In genomic region chr6:28956331-28956730, GRCh38 we compare ENCODE assay signal across 25 cellular contexts.
"Had no signal": no experiment of that assay in that cellular context is flagged by ENCODE, and none has a peak within 500 bp of the region (broad histone marks: within the 10 kb centered on the region; RNA-seq: fewer than 3 reads in every experiment).

No MANE protein-coding gene starts in this region.

- H3K27ac Mint-ChIP-seq: effector memory CD8-positive, alpha-beta T cell; natural killer cell treated with Interleukin-12 subunit alpha and Interleukin-12 subunit beta and Interleukin-15 and Interleukin-18, amount 100 ng/mL, for 72 hours; stimulated activated memory B cell treated with anti-CD40 and anti-IgM and Interleukin-4, amounts not matched to agents 10 μg/mL and 1 μg/mL and 100 μg/mL, for 72 hours had no signal

- H3K27ac ChIP-seq: esophagus squamous epithelium, heart right ventricle, left lung, psoas muscle, skin epidermis, spleen, testis, tibial artery, upper lobe of left lung, uterus had no signal

- H3K4me3 ChIP-seq: esophagus squamous epithelium, heart right ventricle, left lung, psoas muscle, skin epidermis, spleen, testis, tibial artery, upper lobe of left lung, uterus had no signal

- H3K4me1 ChIP-seq: psoas muscle, testis, uterus had no signal

- DNase-seq: cortex of kidney; effector memory CD8-positive, alpha-beta T cell; erythroblast; esophagus squamous epithelium; foreskin melanocyte; glutamatergic neuron; heart right ventricle; hippocampal formation; left cardiac atrium; left lung; mammary epithelial cell; nucleus accumbens; psoas muscle; right cardiac atrium; spleen; stimulated activated CD4-positive, alpha-beta T cell treated with anti-CD3 and anti-CD28 coated beads, Interleukin-4, amount 100 ng/mL, for 4 hours; stimulated activated naive CD8-positive, alpha-beta T cell treated with anti-CD3 and anti-CD28 coated beads, Interleukin-15, Interleukin-2, amounts not matched to agents 100 U/mL and 50 U/mL, for 24 hours; substantia nigra; testis; tibial artery; upper lobe of left lung; uterus had no signal

- ATAC-seq: effector memory CD8-positive, alpha-beta T cell; heart right ventricle; left cardiac atrium; left lung; natural killer cell treated with Interleukin-12 subunit alpha and Interleukin-12 subunit beta and Interleukin-15 and Interleukin-18, amount 100 ng/mL, for 72 hours; psoas muscle; right cardiac atrium; stimulated activated memory B cell treated with anti-CD40 and anti-IgM and Interleukin-4, amounts not matched to agents 10 μg/mL and 1 μg/mL and 100 μg/mL, for 72 hours; stimulated activated naive CD8-positive, alpha-beta T cell treated with anti-CD3 and anti-CD28 coated beads, Interleukin-15, Interleukin-2, amounts not matched to agents 100 U/mL and 50 U/mL, for 24 hours had no signal

- H3K36me3 ChIP-seq: esophagus squamous epithelium, heart right ventricle, left lung, spleen, tibial artery, upper lobe of left lung, uterus had no signal

- H3K36me3 Mint-ChIP-seq: natural killer cell treated with Interleukin-12 subunit alpha and Interleukin-12 subunit beta and Interleukin-15 and Interleukin-18, amount 100 ng/mL, for 72 hours; stimulated activated memory B cell treated with anti-CD40 and anti-IgM and Interleukin-4, amounts not matched to agents 10 μg/mL and 1 μg/mL and 100 μg/mL, for 72 hours had no signal

- H3K27me3 ChIP-seq: testis, upper lobe of left lung, uterus had no signal

- H3K9me3 ChIP-seq: esophagus squamous epithelium, heart right ventricle, left lung, psoas muscle, spleen, testis, tibial artery, upper lobe of left lung, uterus had no signal

- H3K4me3 Mint-ChIP-seq: effector memory CD8-positive, alpha-beta T cell; natural killer cell treated with Interleukin-12 subunit alpha and Interleukin-12 subunit beta and Interleukin-15 and Interleukin-18, amount 100 ng/mL, for 72 hours; stimulated activated memory B cell treated with anti-CD40 and anti-IgM and Interleukin-4, amounts not matched to agents 10 μg/mL and 1 μg/mL and 100 μg/mL, for 72 hours had no signal

- H3K9me3 Mint-ChIP-seq: effector memory CD8-positive, alpha-beta T cell; natural killer cell treated with Interleukin-12 subunit alpha and Interleukin-12 subunit beta and Interleukin-15 and Interleukin-18, amount 100 ng/mL, for 72 hours had no signal
